8 cellular contexts compared by ENCODE assay signal in genomic region chr7:100465702-100466311, GRCh38. TPM values are rescaled to one million over a fixed set of nuclear protein-coding genes. Genes with fewer than 3 reads are reported as not detected.
DNase-seq lines count a peak whose midpoint lies in the region; ATAC-seq and TF ChIP-seq lines count a peak whose summit lies in the region.

No MANE protein-coding gene starts in this region.

- peaks cover 9% of the 10 kb centered on the region for H3K4me1 ChIP-seq in prostate gland (replicated peaks)

- H3K36me3 Mint-ChIP-seq in WTC11: no peaks in the 10 kb centered on the region
- peaks cover 53% of the 10 kb centered on the region for H3K36me3 Mint-ChIP-seq in activated T-cell treated with anti-CD3 and anti-CD28 coated beads, Interleukin-2, amount 50 U/mL, for 24 hours (ENCODE audit: low read depth)

- peak; percentile 31 for DNase-seq in DMS79 (lab: John Stamatoyannopoulos, UW)
- DNase-seq in MV-4-11 (lab: John Stamatoyannopoulos, UW): peak; percentile 25
- DNase-seq in WTC11 (ENCODE audit: low spot score): peak; percentile 65
- DNase-seq in Right ventricle myocardium superior: peak; percentile 89
- DNase-seq in prostate gland (ENCODE audit: low spot score): peak; percentile 84
- DNase-seq in GDM1 (lab: John Stamatoyannopoulos, UW): no peak
- no peak for DNase-seq in activated T-cell treated with anti-CD3 and anti-CD28 coated beads, Interleukin-2, amount 50 U/mL, for 24 hours

- TF ChIP-seq CTCF in WTC11 (IDR thresholded peaks at IDR 0.05) (no peak), prostate gland (IDR thresholded peaks at IDR 0.05) (peak in 3 of 4 experiments; percentile 80 to 81 (median 80))

- no peak for TF ChIP-seq POLR2A in prostate gland (IDR thresholded peaks at IDR 0.05)

- intact Hi-C loops in Right ventricle myocardium superior (cut with DNase I): loop anchor here (5.0 to 10.0 kb wide), 3 partner anchors 96 to 259 kb away; partner anchors contain the start of genes EPO and GIGYF1
- intact Hi-C loops in prostate gland (cut with DNase I): loop anchor here (2.0 to 5.0 kb wide), 2 partner anchors 95 to 226 kb away; partner anchors contain the start of gene GIGYF1

- ATAC-seq in WTC11 (peak; percentile 81), Right ventricle myocardium superior (ENCODE audit: poor library complexity) (peak; percentile 87), HG02623 (IDR thresholded peaks at IDR 0.05; ENCODE audit: unreplicated experiment) (no peak)

- H3K27me3 Mint-ChIP-seq in WTC11 (ENCODE audit: low read depth): no peaks in the 10 kb centered on the region; the same call in 1 of the 2 replicates
- H3K27me3 Mint-ChIP-seq in activated T-cell treated with anti-CD3 and anti-CD28 coated beads, Interleukin-2, amount 50 U/mL, for 24 hours: no peaks in the 10 kb centered on the region

- H3K4me1 Mint-ChIP-seq in WTC11: 0 out of 2 replicates have a peak, but pooled peaks cover 6% of the 10 kb centered on the region
- peaks cover 14% of the 10 kb centered on the region for H3K4me1 Mint-ChIP-seq in activated T-cell treated with anti-CD3 and anti-CD28 coated beads, Interleukin-2, amount 50 U/mL, for 24 hours (ENCODE audit: low read depth)

- H3K36me3 ChIP-seq in prostate gland: no peaks in the 10 kb centered on the region

- H3K9me3 ChIP-seq in prostate gland: no peaks in the 10 kb centered on the region

- H3K27ac ChIP-seq in prostate gland: peak overlapping the region; percentile 75 to 79

- POLR2A ChIA-PET in WTC11 (lab: Charles Lee): interaction anchor here (0.6 to 1.6 kb wide), 4 partner anchors 31 to 308 kb away, joined by 3 to 5 read pairs (median 4); partner anchors contain the start of gene ZCWPW1

- H3K27ac Mint-ChIP-seq in WTC11: no peak overlapping the region
- H3K27ac Mint-ChIP-seq in activated T-cell treated with anti-CD3 and anti-CD28 coated beads, Interleukin-2, amount 50 U/mL, for 24 hours: no peak overlapping the region

- H3K4me3 ChIP-seq in prostate gland: no peak overlapping the region

- no peaks in the 10 kb centered on the region for H3K27me3 ChIP-seq in prostate gland (replicated peaks; ENCODE audit: insufficient read depth)

- no peak overlapping the region for H3K4me3 Mint-ChIP-seq in WTC11
- no peak overlapping the region for H3K4me3 Mint-ChIP-seq in activated T-cell treated with anti-CD3 and anti-CD28 coated beads, Interleukin-2, amount 50 U/mL, for 24 hours

- no peaks in the 10 kb centered on the region for H3K9me3 Mint-ChIP-seq in WTC11
- no peaks in the 10 kb centered on the region for H3K9me3 Mint-ChIP-seq in activated T-cell treated with anti-CD3 and anti-CD28 coated beads, Interleukin-2, amount 50 U/mL, for 24 hours

- WGBS in prostate gland: 5% methylated on average over 14 of the region's 17 CpGs

- CTCF ChIA-PET in WTC11 (lab: Charles Lee): interaction anchor here (0.5 to 7.9 kb wide), 42 partner anchors 8 to 322 kb away, joined by 3 to 56 read pairs (median 4); partner anchors contain the start of genes AGFG2, FBXO24, LRCH4 and MOSPD3

TF ChIP-seq in WTC11, 78 proteins besides CTCF, POLR2A, EP300 and RAD21:
- TF ChIP-seq ZNF263 (CRISPR knock-in tag; IDR thresholded peaks at IDR 0.05; ENCODE audit: low read depth) (no peak), E2F4 (CRISPR knock-in tag; IDR thresholded peaks at IDR 0.05; ENCODE audit: borderline replicate concordance, low read depth) (no peak), FOXP4 (CRISPR knock-in tag; IDR thresholded peaks at IDR 0.05) (no peak), ATF2 (CRISPR knock-in tag; IDR thresholded peaks at IDR 0.05; ENCODE audit: borderline replicate concordance, low read depth) (no peak), ZNF396 (CRISPR knock-in tag; IDR thresholded peaks at IDR 0.05; ENCODE audit: borderline replicate concordance) (no peak), ZNF423 (CRISPR knock-in tag; IDR thresholded peaks at IDR 0.05) (0 out of 2 replicates have a peak, but pooled peaks have one; percentile 24), NR3C1 (CRISPR knock-in tag; conservative IDR thresholded peaks at IDR 0.05; ENCODE audit: low read depth) (no peak)
TF ChIP-seq in WTC11: peak in this region for 1.

RNA-seq across cellular contexts. Expression of gene SPACDR, which starts 1.7 kb away (rescaled TPM):
- total RNA-seq in WTC11 (2021) (0.33 to 0.48 TPM (median 0.39 TPM) in 3 replicates), Right ventricle myocardium superior (0.81 TPM), prostate gland (10 to 100 TPM in 1 of 2 donors, not detected in 1; 11.9 TPM)

RNA-seq across cellular contexts. Expression of gene TSC22D4, which starts 13.2 kb away (rescaled TPM):
- total RNA-seq in WTC11 (2021) (27.5 to 34.5 TPM (median 29.7 TPM) in 3 replicates), Right ventricle myocardium superior (47.4 TPM), prostate gland (100 to 1,000 TPM in 1 of 2 donors, 10 to 100 TPM in 1; 77.6 to 152 TPM)

RNA-seq across cellular contexts. Expression of gene NYAP1, which starts 17.9 kb away (rescaled TPM):
- total RNA-seq in WTC11 (2021) (6.2 to 7.6 TPM (median 6.7 TPM) in 3 replicates), Right ventricle myocardium superior (0.16 TPM), prostate gland (10 to 100 TPM in 1 of 2 donors, under 1 TPM in 1; 0.73 to 16.9 TPM)

RNA-seq across cellular contexts. Expression of gene PPP1R35, which starts 29.5 kb away (rescaled TPM):
- total RNA-seq in WTC11 (2021): 85.9 to 90.8 TPM (median 88.3 TPM) in 3 replicates
- 10.9 TPM for total RNA-seq in Right ventricle myocardium superior
- 10 to 100 TPM; 44.1 to 60.5 TPM for total RNA-seq in prostate gland

RNA-seq across cellular contexts. Expression of gene MEPCE, which starts 36.2 kb away (rescaled TPM):
- total RNA-seq in WTC11 (2021) (41.9 to 49.6 TPM (median 47.7 TPM) in 3 replicates), Right ventricle myocardium superior (22.2 TPM), prostate gland (10 to 100 TPM; 24.2 to 62.8 TPM)

Comparison
In these comparisons a context has a peak if more than half of its experiments do, and no peak if none do; other contexts are left out.
1. DNase-seq: peak in DMS79 (single experiment), MV-4-11 (single experiment), WTC11 (single experiment), Right ventricle myocardium superior (single experiment) and prostate gland (single experiment); none in GDM1 (single experiment) and activated T-cell treated with anti-CD3 and anti-CD28 coated beads, Interleukin-2, amount 50 U/mL, for 24 hours (single experiment).